ENCODE assay signal across 1 cellular context in genomic region chr15:62569460-62570404, GRCh38.
TF ChIP-seq lines count a peak whose summit lies in the region.

No MANE protein-coding gene starts in this region.

TF ChIP-seq in HepG2, 621 proteins besides CTCF, POLR2A, EP300 and RAD21 (continued from another document and continues in another):
- TF ChIP-seq ZNF670 (CRISPR knock-in tag; IDR thresholded peaks at IDR 0.05; ENCODE audit: borderline replicate concordance) (peak; percentile 79), ZSCAN22 (CRISPR knock-in tag; IDR thresholded peaks at IDR 0.05) (0 out of 2 replicates have a peak, but pooled peaks have one; percentile 51), FIP1L1 (IDR thresholded peaks at IDR 0.05; ENCODE audit: borderline replicate concordance, insufficient read depth, low read depth, low read length) (no peak), ZFP91 (CRISPR knock-in tag; IDR thresholded peaks at IDR 0.05; ENCODE audit: borderline replicate concordance) (no peak), MNT (IDR thresholded peaks at IDR 0.05) (no peak), TBX2 (CRISPR knock-in tag; IDR thresholded peaks at IDR 0.05; ENCODE audit: borderline replicate concordance) (peak; percentile 93), ZNF256 (CRISPR knock-in tag; conservative IDR thresholded peaks at IDR 0.05) (no peak), HCFC1 (IDR thresholded peaks at IDR 0.05; ENCODE audit: low read depth, low read length) (no peak), ZNF510 (CRISPR knock-in tag; IDR thresholded peaks at IDR 0.05; ENCODE audit: low read depth) (0 out of 2 replicates have a peak, but pooled peaks have one; percentile 42), CCAR2 (optimal IDR thresholded peaks at IDR 0.05; ENCODE audit: low read depth, low read length) (peak; percentile 18), ATF7 (IDR thresholded peaks at IDR 0.05) (no peak), ATF7 (CRISPR knock-in tag; IDR thresholded peaks at IDR 0.05) (peak; percentile 41; the same call in 1 of the 2 replicates), LCORL (IDR thresholded peaks at IDR 0.05) (peak; percentile 56; the same call in 1 of the 2 replicates), LCORL (CRISPR knock-in tag; IDR thresholded peaks at IDR 0.05) (peak; percentile 91), PHF20 (CRISPR knock-in tag; IDR thresholded peaks at IDR 0.05) (no peak), PBX3 (CRISPR knock-in tag; IDR thresholded peaks at IDR 0.05; ENCODE audit: borderline replicate concordance) (no peak), ARHGAP35 (CRISPR knock-in tag; IDR thresholded peaks at IDR 0.05; ENCODE audit: borderline replicate concordance) (no peak), ZNF354B (CRISPR knock-in tag; IDR thresholded peaks at IDR 0.05) (no peak), TP53 (CRISPR knock-in tag; conservative IDR thresholded peaks at IDR 0.05) (0 out of 2 replicates have a peak, but pooled peaks have one; percentile 54), ZNF720 (CRISPR knock-in tag; IDR thresholded peaks at IDR 0.05) (no peak), ZNF609 (CRISPR knock-in tag; IDR thresholded peaks at IDR 0.05; ENCODE audit: borderline replicate concordance) (peak; percentile 100), EHMT2 (IDR thresholded peaks at IDR 0.05; ENCODE audit: borderline replicate concordance, low read depth, low read length) (peak; percentile 79; the same call in 1 of the 2 replicates), PHF8 (CRISPR knock-in tag; IDR thresholded peaks at IDR 0.05) (0 out of 2 replicates have a peak, but pooled peaks have one; percentile 27), REST (IDR thresholded peaks at IDR 0.05; ENCODE audit: borderline replicate concordance in 1 of 2, low read depth in 1 of 2, low read length in 2 of 2) (peak in 1 of 2 experiments; percentile 84; a peak in 2 of 4 replicates), JUNB (CRISPR knock-in tag; IDR thresholded peaks at IDR 0.05; ENCODE audit: borderline replicate concordance) (peak; percentile 13; the same call in 1 of the 2 replicates), ZNF564 (CRISPR knock-in tag; IDR thresholded peaks at IDR 0.05) (peak; percentile 78; the same call in 1 of the 2 replicates), SMYD3 (CRISPR knock-in tag; IDR thresholded peaks at IDR 0.05) (peak; percentile 97), JUND (CRISPR knock-in tag; IDR thresholded peaks at IDR 0.05) (no peak), MAF1 (CRISPR knock-in tag; IDR thresholded peaks at IDR 0.05; ENCODE audit: borderline replicate concordance) (0 out of 2 replicates have a peak, but pooled peaks have one; percentile 25), BORCS8-MEF2B (CRISPR knock-in tag; IDR thresholded peaks at IDR 0.05) (0 out of 2 replicates have a peak, but pooled peaks have one; percentile 36), FOSL1 (CRISPR knock-in tag; IDR thresholded peaks at IDR 0.05; ENCODE audit: borderline replicate concordance) (peak; percentile 25; the same call in 1 of the 2 replicates), ATAD3A (CRISPR knock-in tag; IDR thresholded peaks at IDR 0.05) (no peak), SIN3A (IDR thresholded peaks at IDR 0.05; ENCODE audit: borderline replicate concordance, low read depth, low read length) (no peak), NFIB (CRISPR knock-in tag; IDR thresholded peaks at IDR 0.05; ENCODE audit: borderline replicate concordance) (peak; percentile 99), YEATS4 (CRISPR knock-in tag; IDR thresholded peaks at IDR 0.05; ENCODE audit: borderline replicate concordance) (peak; percentile 40; the same call in 1 of the 2 replicates), TARDBP (CRISPR knock-in tag; IDR thresholded peaks at IDR 0.05) (peak; percentile 97), ELF1 (CRISPR knock-in tag; IDR thresholded peaks at IDR 0.05) (no peak)
- TF ChIP-seq, protein P1, sequence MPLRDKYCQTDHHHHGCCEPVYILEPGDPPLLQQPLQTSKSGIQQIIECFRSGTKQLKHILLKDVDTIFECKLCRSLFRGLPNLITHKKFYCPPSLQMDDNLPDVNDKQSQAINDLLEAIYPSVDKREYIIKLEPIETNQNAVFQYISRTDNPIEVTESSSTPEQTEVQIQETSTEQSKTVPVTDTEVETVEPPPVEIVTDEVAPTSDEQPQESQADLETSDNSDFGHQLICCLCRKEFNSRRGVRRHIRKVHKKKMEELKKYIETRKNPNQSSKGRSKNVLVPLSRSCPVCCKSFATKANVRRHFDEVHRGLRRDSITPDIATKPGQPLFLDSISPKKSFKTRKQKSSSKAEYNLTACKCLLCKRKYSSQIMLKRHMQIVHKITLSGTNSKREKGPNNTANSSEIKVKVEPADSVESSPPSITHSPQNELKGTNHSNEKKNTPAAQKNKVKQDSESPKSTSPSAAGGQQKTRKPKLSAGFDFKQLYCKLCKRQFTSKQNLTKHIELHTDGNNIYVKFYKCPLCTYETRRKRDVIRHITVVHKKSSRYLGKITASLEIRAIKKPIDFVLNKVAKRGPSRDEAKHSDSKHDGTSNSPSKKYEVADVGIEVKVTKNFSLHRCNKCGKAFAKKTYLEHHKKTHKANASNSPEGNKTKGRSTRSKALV (CRISPR knock-in tag; IDR thresholded peaks at IDR 0.05): peak; percentile 74; the same call in 1 of the 2 replicates
- TF ChIP-seq, protein P2, sequence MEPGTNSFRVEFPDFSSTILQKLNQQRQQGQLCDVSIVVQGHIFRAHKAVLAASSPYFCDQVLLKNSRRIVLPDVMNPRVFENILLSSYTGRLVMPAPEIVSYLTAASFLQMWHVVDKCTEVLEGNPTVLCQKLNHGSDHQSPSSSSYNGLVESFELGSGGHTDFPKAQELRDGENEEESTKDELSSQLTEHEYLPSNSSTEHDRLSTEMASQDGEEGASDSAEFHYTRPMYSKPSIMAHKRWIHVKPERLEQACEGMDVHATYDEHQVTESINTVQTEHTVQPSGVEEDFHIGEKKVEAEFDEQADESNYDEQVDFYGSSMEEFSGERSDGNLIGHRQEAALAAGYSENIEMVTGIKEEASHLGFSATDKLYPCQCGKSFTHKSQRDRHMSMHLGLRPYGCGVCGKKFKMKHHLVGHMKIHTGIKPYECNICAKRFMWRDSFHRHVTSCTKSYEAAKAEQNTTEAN (CRISPR knock-in tag; conservative IDR thresholded peaks at IDR 0.05): peak; percentile 63
- TF ChIP-seq, protein P3, sequence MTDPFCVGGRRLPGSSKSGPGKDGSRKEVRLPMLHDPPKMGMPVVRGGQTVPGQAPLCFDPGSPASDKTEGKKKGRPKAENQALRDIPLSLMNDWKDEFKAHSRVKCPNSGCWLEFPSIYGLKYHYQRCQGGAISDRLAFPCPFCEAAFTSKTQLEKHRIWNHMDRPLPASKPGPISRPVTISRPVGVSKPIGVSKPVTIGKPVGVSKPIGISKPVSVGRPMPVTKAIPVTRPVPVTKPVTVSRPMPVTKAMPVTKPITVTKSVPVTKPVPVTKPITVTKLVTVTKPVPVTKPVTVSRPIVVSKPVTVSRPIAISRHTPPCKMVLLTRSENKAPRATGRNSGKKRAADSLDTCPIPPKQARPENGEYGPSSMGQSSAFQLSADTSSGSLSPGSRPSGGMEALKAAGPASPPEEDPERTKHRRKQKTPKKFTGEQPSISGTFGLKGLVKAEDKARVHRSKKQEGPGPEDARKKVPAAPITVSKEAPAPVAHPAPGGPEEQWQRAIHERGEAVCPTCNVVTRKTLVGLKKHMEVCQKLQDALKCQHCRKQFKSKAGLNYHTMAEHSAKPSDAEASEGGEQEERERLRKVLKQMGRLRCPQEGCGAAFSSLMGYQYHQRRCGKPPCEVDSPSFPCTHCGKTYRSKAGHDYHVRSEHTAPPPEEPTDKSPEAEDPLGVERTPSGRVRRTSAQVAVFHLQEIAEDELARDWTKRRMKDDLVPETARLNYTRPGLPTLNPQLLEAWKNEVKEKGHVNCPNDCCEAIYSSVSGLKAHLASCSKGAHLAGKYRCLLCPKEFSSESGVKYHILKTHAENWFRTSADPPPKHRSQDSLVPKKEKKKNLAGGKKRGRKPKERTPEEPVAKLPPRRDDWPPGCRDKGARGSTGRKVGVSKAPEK (CRISPR knock-in tag; IDR thresholded peaks at IDR 0.05; ENCODE audit: borderline replicate concordance): no peak
- TF ChIP-seq, protein P4, sequence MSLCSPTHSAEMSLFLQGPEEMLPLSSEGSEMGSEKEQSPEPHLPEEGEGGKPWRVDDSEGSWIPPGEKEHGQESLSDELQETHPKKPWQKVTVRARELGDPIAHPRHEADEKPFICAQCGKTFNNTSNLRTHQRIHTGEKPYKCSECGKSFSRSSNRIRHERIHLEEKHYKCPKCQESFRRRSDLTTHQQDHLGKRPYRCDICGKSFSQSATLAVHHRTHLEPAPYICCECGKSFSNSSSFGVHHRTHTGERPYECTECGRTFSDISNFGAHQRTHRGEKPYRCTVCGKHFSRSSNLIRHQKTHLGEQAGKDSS (CRISPR knock-in tag; IDR thresholded peaks at IDR 0.05; ENCODE audit: borderline replicate concordance, low read depth): no peak
